ENCODE assay signal across 9 cellular contexts in the genomic region with DNA sequence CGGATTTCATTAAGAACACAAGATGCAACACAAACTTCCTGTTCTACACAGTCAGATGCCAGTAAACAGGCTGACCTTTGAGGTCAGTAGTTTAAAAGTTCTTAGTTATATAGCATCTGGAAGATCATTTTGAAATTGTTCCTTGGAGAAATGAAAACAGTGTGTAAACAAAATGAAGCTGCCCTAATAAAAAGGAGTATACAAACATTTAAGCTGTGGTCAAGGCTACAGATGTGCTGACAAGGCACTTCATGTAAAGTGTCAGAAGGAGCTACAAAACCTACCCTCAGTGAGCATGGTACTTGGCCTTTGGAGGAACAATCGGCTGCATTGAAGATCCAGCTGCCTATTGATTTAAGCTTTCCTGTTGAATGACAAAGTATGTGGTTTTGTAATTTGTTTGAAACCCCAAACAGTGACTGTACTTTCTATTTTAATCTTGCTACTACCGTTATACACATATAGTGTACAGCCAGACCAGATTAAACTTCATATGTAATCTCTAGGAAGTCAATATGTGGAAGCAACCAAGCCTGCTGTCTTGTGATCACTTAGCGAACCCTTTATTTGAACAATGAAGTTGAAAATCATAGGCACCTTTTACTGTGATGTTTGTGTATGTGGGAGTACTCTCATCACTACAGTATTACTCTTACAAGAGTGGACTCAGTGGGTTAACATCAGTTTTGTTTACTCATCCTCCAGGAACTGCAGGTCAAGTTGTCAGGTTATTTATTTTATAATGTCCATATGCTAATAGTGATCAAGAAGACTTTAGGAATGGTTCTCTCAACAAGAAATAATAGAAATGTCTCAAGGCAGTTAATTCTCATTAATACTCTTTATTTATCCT. TPM values are rescaled to one million over a fixed set of nuclear protein-coding genes. Genes with fewer than 3 reads are reported as not detected.
DNase-seq lines count a peak whose midpoint lies in the region; ATAC-seq and TF ChIP-seq lines count a peak whose summit lies in the region.
"Had no signal": no experiment of that assay in that cellular context is flagged by ENCODE, and none has a peak within 500 bp of the region (broad histone marks: within the 10 kb centered on the region; RNA-seq: fewer than 3 reads in every experiment).

No MANE protein-coding gene starts in this region.

- peak overlapping the region; percentile 61 for H3K4me2 ChIP-seq in skeletal muscle satellite cell (ENCODE audit: low read length)

- H3K27me3 ChIP-seq in brain microvascular endothelial cell (replicated peaks) (no peaks in the 10 kb centered on the region), skeletal muscle satellite cell (ENCODE audit: control insufficient read depth, insufficient read depth, low read length) (no peaks in the 10 kb centered on the region), tibial nerve (no peaks in the 10 kb centered on the region)
- H3K27me3 ChIP-seq: esophagus muscularis mucosa had no signal

- CTCF ChIA-PET in activated CD4-positive, alpha-beta T cell treated with anti-CD3 and anti-CD28 coated beads for 36 hours (lab: Charles Lee) = interaction anchor here (0.6 to 1.4 kb wide), 2 partner anchors 130 to 578 kb away, joined by 3 to 4 read pairs; no protein-coding TSS in a partner anchor

- POLR2A ChIA-PET in activated CD4-positive, alpha-beta T cell treated with anti-CD3 and anti-CD28 coated beads for 36 hours (lab: Charles Lee) = interaction anchor here (0.6 kb wide), 1 partner anchor 84 kb away, joined by 3 read pairs; no protein-coding TSS in a partner anchor

- H3K4me1 ChIP-seq in skeletal muscle satellite cell (ENCODE audit: control insufficient read depth, insufficient read depth, low read length) (peaks cover 41% of the 10 kb centered on the region), tibial nerve (peaks cover 0 to 20% (median 2%) of the 10 kb centered on the region in 4 donors)

- H3K27ac Mint-ChIP-seq in activated CD4-positive, alpha-beta T cell treated with anti-CD3 and anti-CD28 coated beads for 36 hours = peak overlapping the region; percentile 37

- intact Hi-C loops in activated CD4-positive, alpha-beta T cell treated with anti-CD3 and anti-CD28 coated beads for 36 hours (cut with DNase I, micrococcal nuclease) = loop anchor here (1.0 to 5.0 kb wide), 4 partner anchors 25 to 480 kb away; no protein-coding TSS in a partner anchor

- peak; percentile 22 for DNase-seq in activated CD4-positive, alpha-beta T cell treated with anti-CD3 and anti-CD28 coated beads for 36 hours
- DNase-seq in activated CD4-positive, alpha-beta T cell treated with anti-CD3 and anti-CD28 coated beads, Interleukin-2, amount 50 U/mL, for 1 hour = no peak
- DNase-seq in NCI-H2029 (lab: John Stamatoyannopoulos, UW) (peak; percentile 25), brain microvascular endothelial cell (no peak), hepatic stellate cell (ENCODE audit: low spot score) (no peak), cerebellum (ENCODE audit: low spot score) (no peak), tibial nerve (ENCODE audit: low spot score in 2 of 2) (no peak)

- H3K36me3 Mint-ChIP-seq in activated CD4-positive, alpha-beta T cell treated with anti-CD3 and anti-CD28 coated beads for 36 hours (ENCODE audit: low read depth) = peaks cover 14% of the 10 kb centered on the region

- peaks cover 9% of the 10 kb centered on the region for H3K9me3 Mint-ChIP-seq in activated CD4-positive, alpha-beta T cell treated with anti-CD3 and anti-CD28 coated beads for 36 hours (ENCODE audit: low read depth)

- peaks cover 44% of the 10 kb centered on the region for H3K4me1 Mint-ChIP-seq in activated CD4-positive, alpha-beta T cell treated with anti-CD3 and anti-CD28 coated beads for 36 hours

- WGBS in tibial nerve, 2 donors = 39 to 45% methylated on average over 4 of the region's 4 CpGs

- TF ChIP-seq POLR2A in tibial nerve (IDR thresholded peaks at IDR 0.05) = no peak

- TF ChIP-seq EP300 in tibial nerve (IDR thresholded peaks at IDR 0.05) = no peak

- in situ Hi-C loops in brain microvascular endothelial cell (cut with HindIII; ENCODE audit: low pct_ligation_motif_present, low sequenced_read_pairs) = no loop called here

- H3K27me3 Mint-ChIP-seq in activated CD4-positive, alpha-beta T cell treated with anti-CD3 and anti-CD28 coated beads for 36 hours = peaks cover 6% of the 10 kb centered on the region

- no peaks in the 10 kb centered on the region for H3K9me3 ChIP-seq in skeletal muscle satellite cell (replicated peaks; ENCODE audit: low read length)
- H3K9me3 ChIP-seq in tibial nerve = peaks cover 0 to 2% (median 0%) of the 10 kb centered on the region in 4 donors

- ATAC-seq in activated CD4-positive, alpha-beta T cell treated with anti-CD3 and anti-CD28 coated beads for 36 hours = peak; percentile 61

- no peak overlapping the region for H3K4me3 Mint-ChIP-seq in activated CD4-positive, alpha-beta T cell treated with anti-CD3 and anti-CD28 coated beads for 36 hours

- TF ChIP-seq CTCF in brain microvascular endothelial cell (IDR thresholded peaks at IDR 0.05; ENCODE audit: low read depth, low read length, missing control alignments) (no peak), tibial nerve (IDR thresholded peaks at IDR 0.05) (no peak)

- H3K9ac ChIP-seq in skeletal muscle satellite cell (ENCODE audit: low read depth, low read length) = peak overlapping the region; percentile 67

- no peak overlapping the region for H3K4me3 ChIP-seq in brain microvascular endothelial cell (ENCODE audit: low read depth, low read length)
- peak overlapping the region; percentile 39 for H3K4me3 ChIP-seq in skeletal muscle satellite cell (ENCODE audit: low read length)
- H3K4me3 ChIP-seq in tibial nerve = no peak overlapping the region
- H3K4me3 ChIP-seq: esophagus muscularis mucosa had no signal

- no peaks in the 10 kb centered on the region for H3K36me3 ChIP-seq in brain microvascular endothelial cell (replicated peaks)
- H3K36me3 ChIP-seq in skeletal muscle satellite cell (ENCODE audit: insufficient read depth, low read length) = peaks cover 48% of the 10 kb centered on the region
- no peaks in the 10 kb centered on the region for H3K36me3 ChIP-seq in tibial nerve
- H3K36me3 ChIP-seq: esophagus muscularis mucosa had no signal

- H3K27ac ChIP-seq in brain microvascular endothelial cell = peak overlapping the region; percentile 20
- no peak overlapping the region for H3K27ac ChIP-seq in tibial nerve

RNA-seq across cellular contexts. Expression of a gene that starts 13.5 kb away (rescaled TPM):
- 1 to 10 TPM; 2.4 TPM for total RNA-seq in activated CD4-positive, alpha-beta T cell treated with anti-CD3 and anti-CD28 coated beads for 36 hours
- total RNA-seq in skeletal muscle satellite cell (2012; rRNA removed) = 29.2 and 31.2 TPM in 2 replicates
- total RNA-seq in cerebellum = 0.45 TPM
- total RNA-seq in tibial nerve = 10 to 100 TPM in 1 of 4 donors, 1 to 10 TPM in 3; 2.1 to 14.4 (median 4.0) TPM

Comparison
In these comparisons a context has a peak if more than half of its experiments do, and no peak if none do; other contexts are left out.
1. DNase-seq: peak in activated CD4-positive, alpha-beta T cell treated with anti-CD3 and anti-CD28 coated beads for 36 hours (single experiment) and NCI-H2029 (single experiment); none in activated CD4-positive, alpha-beta T cell treated with anti-CD3 and anti-CD28 coated beads, Interleukin-2, amount 50 U/mL, for 1 hour (single experiment), brain microvascular endothelial cell (single experiment), hepatic stellate cell (single experiment), cerebellum (single experiment) and tibial nerve (0 of 2).